In the genomic region with DNA sequence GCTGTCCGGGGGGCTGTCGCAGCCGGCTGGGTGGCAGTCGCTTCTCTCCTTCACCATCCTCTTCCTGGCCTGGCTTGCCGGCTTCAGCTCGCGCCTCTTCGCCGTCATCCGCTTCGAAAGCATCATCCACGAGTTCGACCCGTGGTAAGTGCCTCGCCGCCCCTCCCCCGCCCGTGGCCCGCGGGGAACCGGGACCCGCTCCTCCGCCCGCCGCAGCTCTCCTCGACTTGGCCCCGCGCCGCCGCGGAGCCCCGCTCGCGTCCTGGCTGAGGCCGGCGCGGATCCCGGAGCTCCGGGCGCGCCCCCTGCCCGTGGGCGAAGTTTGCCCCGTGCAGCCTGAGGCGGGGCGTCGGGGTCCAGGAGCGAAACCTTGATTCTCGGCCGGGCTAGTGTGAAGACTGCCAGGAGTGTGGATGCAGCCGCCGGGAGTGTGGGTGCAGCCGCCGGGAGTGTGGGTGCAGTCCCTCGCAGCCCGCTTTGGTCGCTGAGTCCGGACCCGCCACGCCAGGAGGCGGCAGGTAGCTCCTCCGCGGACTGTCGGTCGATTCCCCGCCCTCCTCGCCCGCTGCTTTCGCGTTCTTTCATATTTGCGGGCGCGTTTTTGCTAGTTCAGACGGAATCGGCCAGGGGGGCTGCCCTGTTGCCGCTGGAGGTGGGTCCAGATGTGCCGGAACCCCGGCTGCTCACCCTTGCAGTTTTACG, we compare ENCODE assay signal across 8 cellular contexts. TPM values are rescaled to one million over a fixed set of nuclear protein-coding genes. Genes with fewer than 3 reads are reported as not detected.
DNase-seq lines count a peak whose midpoint lies in the region; ATAC-seq, FAIRE-seq and TF ChIP-seq lines count a peak whose summit lies in the region.

No MANE protein-coding gene starts in this region.

- no peaks in the 10 kb centered on the region for H3K27me3 Mint-ChIP-seq in H9 (ENCODE audit: low read depth)
- no peaks in the 10 kb centered on the region for H3K27me3 Mint-ChIP-seq in naive thymus-derived CD8-positive, alpha-beta T cell
- H3K27me3 Mint-ChIP-seq in stimulated activated naive CD8-positive, alpha-beta T cell treated with anti-CD3 and anti-CD28 coated beads, Interleukin-15, Interleukin-2, amounts not matched to agents 100 ng/mL and 50 ng/mL, for 24 hours: no peaks in the 10 kb centered on the region

- H2AFZ ChIP-seq in H9 (ENCODE audit: low read length): no peak overlapping the region

- H3K27me3 ChIP-seq in H9 (ENCODE audit: insufficient read depth, low read length) (no peaks in the 10 kb centered on the region), esophagus muscularis mucosa (no peaks in the 10 kb centered on the region)

- no peak overlapping the region for H4K5ac ChIP-seq in H9 (ENCODE audit: insufficient read length, low read depth, low read length)

- no peak overlapping the region for H2BK15ac ChIP-seq in H9 (ENCODE audit: low read depth, low read length)

- peak overlapping the region; percentile 91 for H3K14ac ChIP-seq in H9 (ENCODE audit: insufficient read depth, low read length)

- H3K4me3 ChIP-seq in GM08714 (ENCODE audit: low read length) (peak overlapping the region; percentile 99), esophagus muscularis mucosa (peak overlapping the region; percentile 90 to 95 (median 92))

- H3K4me2 ChIP-seq in H9 (ENCODE audit: insufficient read depth, insufficient read length, low read length): peak overlapping the region; percentile 97

- H3K9me3 ChIP-seq in H9 (ENCODE audit: control insufficient read depth, low read depth, low read length) (no peaks in the 10 kb centered on the region), esophagus muscularis mucosa (no peaks in the 10 kb centered on the region)

- peaks cover 11% of the 10 kb centered on the region for H3K23me2 ChIP-seq in H9 (ENCODE audit: insufficient read length, low read depth, low read length, poor library complexity, severe bottlenecking)

- H3K23ac ChIP-seq in H9 (ENCODE audit: insufficient read length, low read depth, low read length): no peak overlapping the region

- peak; percentile 2 to 5 for ATAC-seq in naive thymus-derived CD8-positive, alpha-beta T cell

- peak overlapping the region in 1 of 2 experiments; percentile 98; a peak in 4 of 5 replicates for H3K4me3 Mint-ChIP-seq in H9
- peak overlapping the region; percentile 93 to 100 (median 98) for H3K4me3 Mint-ChIP-seq in naive thymus-derived CD8-positive, alpha-beta T cell
- peak overlapping the region; percentile 95 for H3K4me3 Mint-ChIP-seq in stimulated activated naive CD8-positive, alpha-beta T cell treated with anti-CD3 and anti-CD28 coated beads, Interleukin-15, Interleukin-2, amounts not matched to agents 100 ng/mL and 50 ng/mL, for 24 hours

- TF ChIP-seq CTCF in H9 (conservative IDR thresholded peaks at IDR 0.05) (peak; percentile 38), esophagus muscularis mucosa (IDR thresholded peaks at IDR 0.05) (peak in 1 of 3 experiments; percentile 9)

- H2BK20ac ChIP-seq in H9 (ENCODE audit: low read depth, low read length, poor library complexity, severe bottlenecking): no peak overlapping the region

- no peak overlapping the region for H2BK5ac ChIP-seq in H9 (ENCODE audit: insufficient read length, low read length)

- TF ChIP-seq EP300 in esophagus muscularis mucosa (IDR thresholded peaks at IDR 0.05): no peak

- H2AK5ac ChIP-seq in H9 (ENCODE audit: insufficient read length, low read length): no peak overlapping the region

- H3K4ac ChIP-seq in H9 (ENCODE audit: low read depth, low read length): no peak overlapping the region

- peaks cover 36 to 38% of the 10 kb centered on the region in 2 experiments for H3K4me1 Mint-ChIP-seq in H9
- peaks cover 10 to 40% (median 35%) of the 10 kb centered on the region in 4 donors for H3K4me1 Mint-ChIP-seq in naive thymus-derived CD8-positive, alpha-beta T cell
- peaks cover 41% of the 10 kb centered on the region for H3K4me1 Mint-ChIP-seq in stimulated activated naive CD8-positive, alpha-beta T cell treated with anti-CD3 and anti-CD28 coated beads, Interleukin-15, Interleukin-2, amounts not matched to agents 100 ng/mL and 50 ng/mL, for 24 hours (ENCODE audit: low read depth)

- peak overlapping the region in 2 of 3 experiments; percentile 85 to 93; a peak in 4 of 7 replicates for H3K27ac Mint-ChIP-seq in H9
- H3K27ac Mint-ChIP-seq in naive thymus-derived CD8-positive, alpha-beta T cell: peak overlapping the region in 9 of 10 donors; percentile 94 to 99 (median 98)
- H3K27ac Mint-ChIP-seq in stimulated activated naive CD8-positive, alpha-beta T cell treated with anti-CD3 and anti-CD28 coated beads, Interleukin-15, Interleukin-2, amounts not matched to agents 100 ng/mL and 50 ng/mL, for 24 hours: peak overlapping the region; percentile 90

- H3K9ac ChIP-seq in H9 (ENCODE audit: extremely low read depth, insufficient read length, low read length): peak overlapping the region; percentile 91

- H3K4me1 ChIP-seq in H9 (ENCODE audit: insufficient read depth, low read length) (peaks cover 4% of the 10 kb centered on the region; the same call in 1 of the 2 replicates), esophagus muscularis mucosa (peaks cover 20 to 50% (median 44%) of the 10 kb centered on the region in 4 donors)

- intact Hi-C loops in esophagus muscularis mucosa (cut with DNase I): no loop called here

- H3K36me3 Mint-ChIP-seq in H9 (ENCODE audit: insufficient read depth in 1 of 3, low read depth in 3 of 3): no peaks in the 10 kb centered on the region; a peak in 1 of 7 replicates
- H3K36me3 Mint-ChIP-seq in naive thymus-derived CD8-positive, alpha-beta T cell: peaks cover 0 to 5% (median 4%) of the 10 kb centered on the region in 3 donors
- H3K36me3 Mint-ChIP-seq in stimulated activated naive CD8-positive, alpha-beta T cell treated with anti-CD3 and anti-CD28 coated beads, Interleukin-15, Interleukin-2, amounts not matched to agents 100 ng/mL and 50 ng/mL, for 24 hours (ENCODE audit: low read depth): peaks cover 14% of the 10 kb centered on the region

- no peak overlapping the region for H2BK12ac ChIP-seq in H9 (ENCODE audit: insufficient read length, low read depth, low read length)

- no peak overlapping the region for H4K8ac ChIP-seq in H9 (replicated peaks; ENCODE audit: insufficient read length, low read depth, low read length)

- peaks cover 15% of the 10 kb centered on the region; the same call in 1 of the 2 replicates for H3K79me2 ChIP-seq in H9 (ENCODE audit: insufficient read depth, low read length)

- no peaks in the 10 kb centered on the region for H4K20me1 ChIP-seq in H9 (ENCODE audit: control insufficient read depth, insufficient read depth, insufficient read length)

- H4K91ac ChIP-seq in H9 (ENCODE audit: insufficient read length, low read depth, low read length): no peak overlapping the region

- POLR2A ChIA-PET in naive thymus-derived CD8-positive, alpha-beta T cell (lab: Charles Lee): interaction anchor here (0.6 to 3.8 kb wide), 36 partner anchors 9 to 1346 kb away, joined by 3 to 108 read pairs (median 4); no protein-coding TSS in a partner anchor

- no peak for TF ChIP-seq POLR2A in esophagus muscularis mucosa (IDR thresholded peaks at IDR 0.05; ENCODE audit: low read depth)

- no CpG with 5 or more reads among the region's 79 CpGs for WGBS in H9 (ENCODE audit: extremely low coverage, insufficient read length, low lambda C conversion rate)
- WGBS in esophagus muscularis mucosa: 0% methylated on average over 18 of the region's 79 CpGs

- H3K36me3 ChIP-seq in esophagus muscularis mucosa: no peaks in the 10 kb centered on the region

- H3K18ac ChIP-seq in H9 (ENCODE audit: insufficient read length, low read depth, low read length): peak overlapping the region; percentile 82

- H3K27ac ChIP-seq in H9 (ENCODE audit: insufficient read length, low read depth, low read length): peak overlapping the region; percentile 12
- peak overlapping the region; percentile 92 to 98 (median 96) for H3K27ac ChIP-seq in esophagus muscularis mucosa (replicated peaks in 1 of 4)

- no peak overlapping the region for H2BK120ac ChIP-seq in H9 (ENCODE audit: low read depth, low read length, poor library complexity, severe bottlenecking)

- FAIRE-seq in RCC 7860 (lab: Jason Lieb, UNC): no peak

- H3K79me1 ChIP-seq in H9 (ENCODE audit: insufficient read depth, low read depth, low read length, poor library complexity, severe bottlenecking): no peaks in the 10 kb centered on the region

- no peak overlapping the region for H3T11ph ChIP-seq in H9 (ENCODE audit: low read length)

- no peak overlapping the region for H3K56ac ChIP-seq in H9 (ENCODE audit: insufficient read length, low read depth, low read length)

- DNase-seq in H9: peak; percentile 40
- peak; percentile 58 for DNase-seq in NCI-H146 (lab: John Stamatoyannopoulos, UW)
- peak; percentile 44 for DNase-seq in activated T-cell treated with anti-CD3 and anti-CD28 coated beads for 48 hours (ENCODE audit: low read depth)
- no peak for DNase-seq in esophagus muscularis mucosa (ENCODE audit: extremely low spot score)
- peak; percentile 44 to 83 (median 58) for DNase-seq in naive thymus-derived CD8-positive, alpha-beta T cell
- no peak for DNase-seq in RCC 7860 (ENCODE audit: low spot score)

- no peaks in the 10 kb centered on the region; a peak in 1 of 5 replicates for H3K9me3 Mint-ChIP-seq in H9
- H3K9me3 Mint-ChIP-seq in naive thymus-derived CD8-positive, alpha-beta T cell: no peaks in the 10 kb centered on the region
- no peaks in the 10 kb centered on the region for H3K9me3 Mint-ChIP-seq in stimulated activated naive CD8-positive, alpha-beta T cell treated with anti-CD3 and anti-CD28 coated beads, Interleukin-15, Interleukin-2, amounts not matched to agents 100 ng/mL and 50 ng/mL, for 24 hours

RNA-seq across cellular contexts. Expression of gene STT3B, which starts 0.6 kb away (rescaled TPM):
- total RNA-seq in H9 (2021) (79.9 and 83.1 TPM in 2 replicates), esophagus muscularis mucosa (10 to 100 TPM; 58.8 to 74.3 (median 69.3) TPM)
- total RNA-seq in naive thymus-derived CD8-positive, alpha-beta T cell: 100 to 1,000 TPM; 103 to 108 TPM
- polyA plus RNA-seq in naive thymus-derived CD8-positive, alpha-beta T cell: 100 to 1,000 TPM in 1 of 3 donors, 10 to 100 TPM in 2; 85.1 to 107 (median 97.4) TPM

Comparison
In these comparisons a context has a peak if more than half of its experiments do, and no peak if none do; other contexts are left out.
1. DNase-seq: peak in H9 (single experiment), NCI-H146 (single experiment), activated T-cell treated with anti-CD3 and anti-CD28 coated beads for 48 hours (single experiment) and naive thymus-derived CD8-positive, alpha-beta T cell (10 of 10); none in esophagus muscularis mucosa (single experiment) and RCC 7860 (single experiment).
2. Peak in every context shown above with its lines, with median percentiles within 50 percentile points of each other: H3K27ac Mint-ChIP-seq.